Comparison of ENCODE assay signal across 21 cellular contexts in the genomic region with DNA sequence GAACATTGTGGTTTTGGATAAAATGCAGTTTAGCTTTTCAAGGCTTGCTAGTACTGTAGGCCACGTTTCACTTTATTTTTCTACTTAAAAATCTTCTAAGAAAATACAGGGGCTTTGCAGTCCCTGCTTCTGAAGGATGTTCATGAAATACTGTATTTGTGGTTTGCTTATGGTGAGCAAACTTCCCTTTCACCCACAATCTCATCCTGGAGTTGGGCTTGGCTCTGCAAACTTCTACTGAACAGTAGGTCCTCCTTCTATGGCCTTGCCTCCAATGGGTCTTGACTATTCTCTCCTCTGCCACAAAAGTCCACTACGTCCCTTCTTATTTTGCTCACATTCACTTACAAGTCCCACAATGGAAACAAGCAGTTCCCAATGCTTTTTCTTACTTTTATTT.
"Had no signal": no experiment of that assay in that cellular context is flagged by ENCODE, and none has a peak within 500 bp of the region (broad histone marks: within the 10 kb centered on the region; RNA-seq: fewer than 3 reads in every experiment).

No MANE protein-coding gene starts in this region.

- DNase-seq: activated CD4-positive, alpha-beta memory T cell treated with anti-CD3 and anti-CD28 coated beads, Interleukin-2, amount 10 ng/mL, durations not matched to agents 7 days and 5 days; activated CD4-positive, alpha-beta T cell treated with anti-CD3 and anti-CD28 coated beads for 1 hour; activated CD4-positive, alpha-beta T cell treated with anti-CD3 and anti-CD28 coated beads, Interleukin-2, amount 10 ng/mL, durations not matched to agents 7 days and 5 days; activated CD8-positive, alpha-beta memory T cell treated with anti-CD3 and anti-CD28 coated beads, Interleukin-2, amount 50 U/mL, for 48 hours; activated naive CD4-positive, alpha-beta T cell; activated T-cell treated with anti-CD3 and anti-CD28 coated beads, Interleukin-2, amount 50 U/mL, for 24 hours; central memory CD4-positive, alpha-beta T cell; endodermal cell; foreskin keratinocyte; heart left ventricle; midbrain; naive thymus-derived CD8-positive, alpha-beta T cell; occipital lobe; stimulated activated CD4-positive, alpha-beta T cell treated with anti-CD3 and anti-CD28 coated beads, Interleukin-15, amount 100 ng/mL, for 24 hours; stimulated activated CD4-positive, alpha-beta T cell treated with anti-CD3 and anti-CD28 coated beads, Interleukin-2, amount 100 ng/mL, for 24 hours; stimulated activated naive B cell treated with anti-CD40 and anti-IgM and Interleukin-4, amounts not matched to agents 10 μg/mL and 1 μg/mL and 100 μg/mL, for 72 hours; stomach; thyroid gland had no signal

- H3K36me3 ChIP-seq: breast epithelium, esophagus muscularis mucosa, heart left ventricle, right atrium auricular region, stomach, thyroid gland had no signal

- H3K27ac ChIP-seq: breast epithelium, esophagus muscularis mucosa, foreskin keratinocyte, heart left ventricle, right atrium auricular region, stomach, thyroid gland had no signal

- H3K9me3 ChIP-seq: breast epithelium, esophagus muscularis mucosa, heart left ventricle, right atrium auricular region, stomach, thyroid gland had no signal

- H3K27me3 ChIP-seq: breast epithelium, esophagus muscularis mucosa, foreskin keratinocyte, heart left ventricle, right atrium auricular region, stomach, thyroid gland had no signal

- H3K4me3 ChIP-seq: breast epithelium, esophagus muscularis mucosa, heart left ventricle, right atrium auricular region, stomach, thyroid gland had no signal

- H3K4me1 ChIP-seq: breast epithelium, esophagus muscularis mucosa, foreskin keratinocyte, right atrium auricular region, thyroid gland had no signal
